Comparison of ENCODE assay signal across 8 cellular contexts in genomic region chr1:226702318-226702956, GRCh38. TPM values are rescaled to one million over a fixed set of nuclear protein-coding genes. Genes with fewer than 3 reads are reported as not detected.
DNase-seq lines count a peak whose midpoint lies in the region; ATAC-seq and TF ChIP-seq lines count a peak whose summit lies in the region.

No MANE protein-coding gene starts in this region.

- H3K9me3 Mint-ChIP-seq in T-helper 1 cell treated with Interleukin-12 subunit alpha and Interleukin-12 subunit beta and Interleukin-4 antibody, amounts not matched to agents 30 μg/mL and 1 μg/mL, for 36 hours = no peaks in the 10 kb centered on the region

- TF ChIP-seq EP300 in sigmoid colon (IDR thresholded peaks at IDR 0.05) = peak in 1 of 4 donors; percentile 68

- no peaks in the 10 kb centered on the region for H3K27me3 ChIP-seq in sigmoid colon

- H3K36me3 Mint-ChIP-seq in T-helper 1 cell treated with Interleukin-12 subunit alpha and Interleukin-12 subunit beta and Interleukin-4 antibody, amounts not matched to agents 30 μg/mL and 1 μg/mL, for 36 hours (ENCODE audit: low read depth) = peaks cover 25% of the 10 kb centered on the region

- WGBS in sigmoid colon, 2 donors = 77 to 79% methylated on average over 12 of the region's 12 CpGs

- H3K4me1 Mint-ChIP-seq in T-helper 1 cell treated with Interleukin-12 subunit alpha and Interleukin-12 subunit beta and Interleukin-4 antibody, amounts not matched to agents 30 μg/mL and 1 μg/mL, for 36 hours (ENCODE audit: low read depth) = peaks cover 45% of the 10 kb centered on the region

- no peaks in the 10 kb centered on the region for H3K9me3 ChIP-seq in sigmoid colon

- ATAC-seq in GM18517 (IDR thresholded peaks at IDR 0.05; ENCODE audit: unreplicated experiment) (no peak), GM18873 (IDR thresholded peaks at IDR 0.05; ENCODE audit: low FRiP score, unreplicated experiment) (no peak)

- DNase-seq in T-helper 1 cell (no peak), foreskin fibroblast (peak; percentile 52 to 85), sigmoid colon (peak; percentile 85), iPS-NIHi11 (ENCODE audit: low spot score) (no peak)

- H3K4me3 ChIP-seq in foreskin fibroblast (ENCODE audit: low read depth in 1 of 2, low read length in 2 of 2) (peak overlapping the region; percentile 54 to 59), sigmoid colon (peak overlapping the region in 3 of 4 donors; percentile 53 to 57 (median 56))

- TF ChIP-seq CTCF in VCaP (conservative IDR thresholded peaks at IDR 0.05) (no peak), foreskin fibroblast (IDR thresholded peaks at IDR 0.05; ENCODE audit: low read depth, low read length) (no peak), sigmoid colon (IDR thresholded peaks at IDR 0.05) (no peak)

- intact Hi-C loops in sigmoid colon (cut with DNase I) = loop anchor here (5.0 to 10.0 kb wide), 3 partner anchors 35 to 122 kb away; partner anchors contain the start of gene ITPKB

- H3K27ac Mint-ChIP-seq in T-helper 1 cell treated with Interleukin-12 subunit alpha and Interleukin-12 subunit beta and Interleukin-4 antibody, amounts not matched to agents 30 μg/mL and 1 μg/mL, for 36 hours = peak overlapping the region; percentile 92

- H3K27ac ChIP-seq in VCaP (peak overlapping the region; percentile 100), sigmoid colon (peak overlapping the region in 1 of 4 donors; percentile 91)

- H3K36me3 ChIP-seq in sigmoid colon = no peaks in the 10 kb centered on the region

- peaks cover 0 to 89% (median 81%) of the 10 kb centered on the region in 4 donors for H3K4me1 ChIP-seq in sigmoid colon

- H3K4me3 Mint-ChIP-seq in T-helper 1 cell treated with Interleukin-12 subunit alpha and Interleukin-12 subunit beta and Interleukin-4 antibody, amounts not matched to agents 30 μg/mL and 1 μg/mL, for 36 hours = peak overlapping the region; percentile 87

- H3K27me3 Mint-ChIP-seq in T-helper 1 cell treated with Interleukin-12 subunit alpha and Interleukin-12 subunit beta and Interleukin-4 antibody, amounts not matched to agents 30 μg/mL and 1 μg/mL, for 36 hours (ENCODE audit: low read depth) = no peaks in the 10 kb centered on the region

- no peak for TF ChIP-seq POLR2A in sigmoid colon (IDR thresholded peaks at IDR 0.05)

RNA-seq across cellular contexts. Expression of gene ITPKB, which starts 36.6 kb away (rescaled TPM):
- total RNA-seq in sigmoid colon = 10 to 100 TPM; 52.4 to 80.9 (median 61.7) TPM
- 10 to 100 TPM in 1 of 3 donors, 1 to 10 TPM in 2; 1.4 to 20.4 (median 4.2) TPM for polyA plus RNA-seq in sigmoid colon

Comparison
In these comparisons a context has a peak if more than half of its experiments do, and no peak if none do; other contexts are left out.
1. DNase-seq: peak in foreskin fibroblast (2 of 2) and sigmoid colon (single experiment); none in T-helper 1 cell (0 of 5) and iPS-NIHi11 (single experiment).